ENCODE assay signal across 9 cellular contexts in the genomic region with DNA sequence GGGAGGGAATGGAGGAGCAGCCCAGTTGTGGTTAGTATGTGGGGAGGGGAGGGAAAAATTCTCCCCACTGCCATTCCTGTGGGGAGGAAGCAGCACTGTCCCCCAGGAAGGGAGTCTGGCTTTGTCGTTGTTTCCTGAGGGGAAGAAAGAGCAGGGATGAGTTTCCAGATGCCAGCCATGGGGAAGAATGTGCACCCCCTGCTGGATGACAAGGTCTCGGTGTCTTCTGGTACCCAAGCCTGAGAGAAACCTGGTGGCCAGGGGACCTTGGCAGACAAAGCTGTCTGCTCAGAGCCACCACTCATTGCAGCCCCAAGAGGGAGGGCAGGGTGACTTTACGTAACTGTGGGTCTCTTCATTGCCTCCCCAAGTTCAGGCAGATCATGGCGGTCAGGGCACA.
DNase-seq lines count a peak whose midpoint lies in the region; ATAC-seq and TF ChIP-seq lines count a peak whose summit lies in the region.
"Had no signal": no experiment of that assay in that cellular context is flagged by ENCODE, and none has a peak within 500 bp of the region (broad histone marks: within the 10 kb centered on the region; RNA-seq: fewer than 3 reads in every experiment).

No MANE protein-coding gene starts in this region.

- peak; percentile 56 for TF ChIP-seq CTCF in AG10803 (conservative IDR thresholded peaks at IDR 0.05; ENCODE audit: low read length)
- peak; percentile 38 for TF ChIP-seq CTCF in VCaP (conservative IDR thresholded peaks at IDR 0.05)
- TF ChIP-seq CTCF in tibial artery (IDR thresholded peaks at IDR 0.05): no peak

- H3K4me3 ChIP-seq in AG10803 (ENCODE audit: low read length) (no peak overlapping the region), GM23248 (no peak overlapping the region), tibial artery (no peak overlapping the region)
- no peak overlapping the region for H3K4me3 ChIP-seq in effector memory CD4-positive, alpha-beta T cell (ENCODE audit: insufficient read depth, low read depth, low read length, poor library complexity, severe bottlenecking)

- no peaks in the 10 kb centered on the region for H3K36me3 ChIP-seq in GM23248 (ENCODE audit: low read depth)
- H3K36me3 ChIP-seq in tibial artery: no peaks in the 10 kb centered on the region
- H3K36me3 ChIP-seq in effector memory CD4-positive, alpha-beta T cell (ENCODE audit: control insufficient read depth, insufficient read depth, low read length): no peaks in the 10 kb centered on the region

- no peaks in the 10 kb centered on the region; the same call in 1 of the 2 replicates for H3K27me3 ChIP-seq in GM23248 (replicated peaks; ENCODE audit: insufficient read depth)
- no peaks in the 10 kb centered on the region for H3K27me3 ChIP-seq in tibial artery
- H3K27me3 ChIP-seq in effector memory CD4-positive, alpha-beta T cell (replicated peaks; ENCODE audit: control insufficient read depth, insufficient read depth, low read length, poor library complexity, severe bottlenecking): no peaks in the 10 kb centered on the region

- in situ Hi-C loops in GM23248 (cut with MboI): no loop called here

- H3K9me3 ChIP-seq in GM23248 (ENCODE audit: low read depth) (no peaks in the 10 kb centered on the region), tibial artery (no peaks in the 10 kb centered on the region)
- H3K9me3 ChIP-seq in effector memory CD4-positive, alpha-beta T cell (ENCODE audit: control insufficient read depth, low read length): no peaks in the 10 kb centered on the region

- H3F3A ChIP-seq in GM23248 (ENCODE audit: insufficient read depth): no peaks in the 10 kb centered on the region

- WGBS in GM23248 (ENCODE audit: low coverage in 1 of 2, low lambda C conversion rate in 2 of 2, missing lambda C conversion rate in 2 of 2), 2 experiments: 33 to 37% methylated on average over 4 of the region's 4 CpGs

- H3K79me2 ChIP-seq in GM23248 (ENCODE audit: insufficient read depth): no peaks in the 10 kb centered on the region

- no peak overlapping the region for H3K4me2 ChIP-seq in GM23248 (ENCODE audit: unreplicated experiment)

- H3K27ac ChIP-seq in GM23248 (no peak overlapping the region), VCaP (no peak overlapping the region), tibial artery (no peak overlapping the region)
- no peak overlapping the region for H3K27ac ChIP-seq in effector memory CD4-positive, alpha-beta T cell (ENCODE audit: insufficient read depth, low read length, poor library complexity, severe bottlenecking)

- H3K9me2 ChIP-seq in GM23248 (ENCODE audit: insufficient read depth): no peaks in the 10 kb centered on the region

- peak; percentile 31 for DNase-seq in AG10803 (ENCODE audit: low read depth)
- peak; percentile 46 for DNase-seq in GM23248
- DNase-seq in iPS DF 4.7 (ENCODE audit: extremely low read depth, low spot score): peak; percentile 11
- no peak for DNase-seq in tibial artery
- DNase-seq in effector memory CD4-positive, alpha-beta T cell: no peak
- DNase-seq: activated naive CD4-positive, alpha-beta T cell had no signal

- no peaks in the 10 kb centered on the region for H3K4me1 ChIP-seq in GM23248 (ENCODE audit: insufficient read depth)
- H3K4me1 ChIP-seq in tibial artery: no peaks in the 10 kb centered on the region
- H3K4me1 ChIP-seq in effector memory CD4-positive, alpha-beta T cell (ENCODE audit: control insufficient read depth, insufficient read depth, low read length, poor library complexity, severe bottlenecking): no peaks in the 10 kb centered on the region

- H4K20me1 ChIP-seq in GM23248 (ENCODE audit: insufficient read depth): no peaks in the 10 kb centered on the region

- intact Hi-C loops in tibial artery (cut with DNase I; ENCODE audit: low total_unique reads): no loop called here

- no peak for ATAC-seq in HG02798 (IDR thresholded peaks at IDR 0.05; ENCODE audit: poor library complexity, unreplicated experiment)
- no peak for ATAC-seq in activated CD4-positive, CD25-positive, alpha-beta regulatory T cell treated with anti-CD3 and anti-CD28 coated beads, Interleukin-2, amount 50 U/mL, for 24 hours

- no peak overlapping the region for H3K9ac ChIP-seq in GM23248

- no peak overlapping the region for H2AFZ ChIP-seq in GM23248

Comparison
In these comparisons a context has a peak if more than half of its experiments do, and no peak if none do; other contexts are left out.
1. DNase-seq: peak in AG10803 (single experiment), GM23248 (single experiment) and iPS DF 4.7 (single experiment); none in tibial artery (0 of 2) and effector memory CD4-positive, alpha-beta T cell (0 of 3).
2. CTCF ChIP-seq: peak in AG10803 (single experiment) and VCaP (single experiment); none in tibial artery (0 of 2).